In the genomic region with DNA sequence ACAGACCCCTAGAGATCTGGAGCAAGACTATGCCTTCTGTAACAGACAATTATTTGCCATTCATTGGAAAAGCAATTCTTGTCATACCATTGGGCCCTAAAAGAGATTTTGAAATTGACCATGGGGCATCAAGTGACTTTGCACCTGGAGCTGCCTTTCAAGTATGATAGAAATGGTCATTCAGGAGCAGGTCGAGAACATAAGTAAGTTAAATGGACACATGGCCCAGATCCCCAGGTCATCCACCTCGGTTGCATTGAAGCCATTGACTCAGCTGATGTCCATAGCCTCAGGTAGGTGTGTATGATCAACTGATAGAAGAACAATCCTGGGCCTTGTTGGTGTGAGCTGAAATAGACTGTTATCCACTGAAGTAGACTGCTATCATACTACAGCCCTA, we compare ENCODE assay signal across 15 cellular contexts. TPM values are rescaled to one million over a fixed set of nuclear protein-coding genes. Genes with fewer than 3 reads are reported as not detected.
DNase-seq lines count a peak whose midpoint lies in the region; ATAC-seq and TF ChIP-seq lines count a peak whose summit lies in the region.
"Had no signal": no experiment of that assay in that cellular context is flagged by ENCODE, and none has a peak within 500 bp of the region (broad histone marks: within the 10 kb centered on the region; RNA-seq: fewer than 3 reads in every experiment).

No MANE protein-coding gene starts in this region.

- H2AK9ac ChIP-seq in IMR-90 (replicated peaks; ENCODE audit: low read depth, low read length, poor library complexity): no peak overlapping the region

- no peak overlapping the region for H3K18ac ChIP-seq in IMR-90 (ENCODE audit: low read depth, low read length)
- H3K18ac ChIP-seq in mesendoderm (ENCODE audit: low read length): no peak overlapping the region

- no peak overlapping the region for H3K56ac ChIP-seq in IMR-90 (ENCODE audit: extremely low read depth, insufficient read depth, low read length)
- no peak overlapping the region for H3K56ac ChIP-seq in mesendoderm (ENCODE audit: low read length)

- H3K23ac ChIP-seq in IMR-90 (ENCODE audit: low read depth, low read length) (no peak overlapping the region), mesendoderm (ENCODE audit: low read length) (no peak overlapping the region)

- H2AK5ac ChIP-seq in IMR-90 (ENCODE audit: low read depth, low read length) (0 out of 2 replicates have a peak overlapping the region, but pooled peaks have one; percentile 33), mesendoderm (ENCODE audit: low read length) (no peak overlapping the region)

- H4K5ac ChIP-seq in IMR-90 (ENCODE audit: low read depth, low read length) (no peak overlapping the region), mesendoderm (ENCODE audit: low read length) (no peak overlapping the region)

- no peak for TF ChIP-seq RAD21 in IMR-90 (IDR thresholded peaks at IDR 0.05; ENCODE audit: low read length)

- peaks cover 11% of the 10 kb centered on the region for H3K4me1 ChIP-seq in IMR-90 (ENCODE audit: control insufficient read depth, insufficient read depth, low read length)
- H3K4me1 ChIP-seq in mesendoderm (ENCODE audit: control insufficient read depth, low read depth, low read length): no peaks in the 10 kb centered on the region

- H2BK15ac ChIP-seq in IMR-90 (ENCODE audit: low read depth, low read length) (no peak overlapping the region), mesendoderm (replicated peaks; ENCODE audit: low read depth) (no peak overlapping the region)

- H3K4ac ChIP-seq in IMR-90 (ENCODE audit: low read depth, low read length) (no peak overlapping the region), mesendoderm (ENCODE audit: low read depth, low read length) (no peak overlapping the region)

- intact Hi-C loops in IMR-90 (cut with micrococcal nuclease): no loop called here

- peaks cover 7% of the 10 kb centered on the region for H3K9me1 ChIP-seq in IMR-90 (ENCODE audit: insufficient read depth, low read length)

- H3K9me3 ChIP-seq in IMR-90 (ENCODE audit: control insufficient read depth, insufficient read depth, low read length): no peaks in the 10 kb centered on the region
- H3K9me3 ChIP-seq: Caco-2, HAP-1 had no signal

- no peaks in the 10 kb centered on the region for H3K9me3 Mint-ChIP-seq in activated T-cell treated with anti-CD3 and anti-CD28 coated beads, Interleukin-2, amount 50 U/mL, for 24 hours
- no peaks in the 10 kb centered on the region for H3K9me3 Mint-ChIP-seq in activated T-cell treated with anti-CD3 and anti-CD28 coated beads, Interleukin-2, amount 50 U/mL, for 72 hours
- H3K9me3 Mint-ChIP-seq: CD4-positive, CD25-positive, alpha-beta regulatory T cell; CD8-positive, alpha-beta T cell; HFFc6 had no signal

- H2BK20ac ChIP-seq in IMR-90 (ENCODE audit: low read depth, low read length): no peak overlapping the region

- dilution Hi-C loops in IMR-90 (cut with HindIII; ENCODE audit: low sequenced_read_pairs, unreplicated experiment): no loop called here

- no peak overlapping the region for H3K4me3 ChIP-seq in IMR-90 (ENCODE audit: insufficient read depth, low read depth, low read length)
- H3K4me3 ChIP-seq in coronary artery: no peak overlapping the region
- H3K4me3 ChIP-seq in mesendoderm (ENCODE audit: low read length): no peak overlapping the region
- H3K4me3 ChIP-seq: HAP-1 had no signal

- in situ Hi-C loops in IMR-90 (cut with MboI; ENCODE audit: low sequenced_read_pairs): loop anchor here (5.0 kb wide), 2 partner anchors 124 to 354 kb away; no protein-coding TSS in a partner anchor

- H3K36me3 ChIP-seq in IMR-90 (ENCODE audit: control insufficient read depth, insufficient read depth, low read length): no peaks in the 10 kb centered on the region
- no peaks in the 10 kb centered on the region for H3K36me3 ChIP-seq in mesendoderm (ENCODE audit: control insufficient read depth, insufficient read depth, low read length)
- H3K36me3 ChIP-seq: HAP-1 had no signal

- H2BK5ac ChIP-seq in IMR-90 (ENCODE audit: low read depth, low read length, poor library complexity, severe bottlenecking): no peak overlapping the region
- no peak overlapping the region for H2BK5ac ChIP-seq in mesendoderm (ENCODE audit: low read length)

- POLR2A ChIA-PET in IMR-90 (lab: Charles Lee; ENCODE audit: unreplicated experiment): interaction anchor here (0.5 kb wide), 1 partner anchor 19 kb away, joined by 6 read pairs; no protein-coding TSS in a partner anchor

- no peaks in the 10 kb centered on the region for H3K36me3 Mint-ChIP-seq in activated T-cell treated with anti-CD3 and anti-CD28 coated beads, Interleukin-2, amount 50 U/mL, for 24 hours (ENCODE audit: low read depth)
- no peaks in the 10 kb centered on the region for H3K36me3 Mint-ChIP-seq in activated T-cell treated with anti-CD3 and anti-CD28 coated beads, Interleukin-2, amount 50 U/mL, for 72 hours (ENCODE audit: insufficient read depth in 2 of 2)
- H3K36me3 Mint-ChIP-seq: CD4-positive, CD25-positive, alpha-beta regulatory T cell had no signal

- no peaks in the 10 kb centered on the region for H4K20me1 ChIP-seq in IMR-90 (ENCODE audit: insufficient read depth, low read length)

- BruUV-seq in IMR-90 (replicated peaks; lab: Mats Ljungman, UMichigan): no TSS peak

- no CpG with 5 or more reads among the region's 2 CpGs for WGBS in IMR-90 (ENCODE audit: extremely low coverage in 2 of 2, insufficient read length in 1 of 2), 2 experiments
- no CpG with 5 or more reads among the region's 2 CpGs for WGBS in mesendoderm (ENCODE audit: extremely low coverage, insufficient coverage, low lambda C conversion rate)

- H3K4me3 Mint-ChIP-seq in activated T-cell treated with anti-CD3 and anti-CD28 coated beads, Interleukin-2, amount 50 U/mL, for 24 hours: no peak overlapping the region
- no peak overlapping the region for H3K4me3 Mint-ChIP-seq in activated T-cell treated with anti-CD3 and anti-CD28 coated beads, Interleukin-2, amount 50 U/mL, for 72 hours
- H3K4me3 Mint-ChIP-seq: CD4-positive, CD25-positive, alpha-beta regulatory T cell; CD8-positive, alpha-beta T cell; HFFc6 had no signal

- ATAC-seq in activated T-cell treated with anti-CD3 and anti-CD28 coated beads, Interleukin-2, amount 50 U/mL, for 72 hours (replicated peaks in 1 of 2): no peak
- ATAC-seq in IMR-90 (ENCODE audit: low read depth) (no peak), HG02970 (IDR thresholded peaks at IDR 0.05; ENCODE audit: low FRiP score, unreplicated experiment) (no peak)
- ATAC-seq: CD8-positive, alpha-beta T cell had no signal

- no peak for TF ChIP-seq POLR2A in IMR-90 (IDR thresholded peaks at IDR 0.05; ENCODE audit: low read depth, low read length)

- no peak overlapping the region for H3K9ac ChIP-seq in IMR-90 (ENCODE audit: low read depth, low read length)
- no peak overlapping the region for H3K9ac ChIP-seq in mesendoderm (ENCODE audit: low read length)

- CTCF ChIA-PET in IMR-90 (lab: Yijun Ruan, JAX): no interaction called here

- H3K27ac ChIP-seq in IMR-90 (ENCODE audit: insufficient read depth, low read length) (no peak overlapping the region), coronary artery (no peak overlapping the region), mesendoderm (ENCODE audit: low read depth, low read length) (no peak overlapping the region)

- H3K79me2 ChIP-seq in mesendoderm (ENCODE audit: control insufficient read depth, insufficient read depth, low read length): no peaks in the 10 kb centered on the region

- no peak overlapping the region for H3K4me2 ChIP-seq in IMR-90 (ENCODE audit: low read depth, low read length)
- H3K4me2 ChIP-seq in mesendoderm (ENCODE audit: low read length): no peak overlapping the region

- no peak overlapping the region for H3K27ac Mint-ChIP-seq in activated T-cell treated with anti-CD3 and anti-CD28 coated beads, Interleukin-2, amount 50 U/mL, for 24 hours
- H3K27ac Mint-ChIP-seq in activated T-cell treated with anti-CD3 and anti-CD28 coated beads, Interleukin-2, amount 50 U/mL, for 72 hours: no peak overlapping the region
- H3K27ac Mint-ChIP-seq: CD4-positive, CD25-positive, alpha-beta regulatory T cell; CD8-positive, alpha-beta T cell; HFFc6 had no signal

- TF ChIP-seq CTCF in IMR-90 (conservative IDR thresholded peaks at IDR 0.05; ENCODE audit: low read depth, low read length) (no peak), coronary artery (IDR thresholded peaks at IDR 0.05) (no peak)

- H2BK120ac ChIP-seq in IMR-90 (ENCODE audit: low read depth, low read length): no peak overlapping the region
- H2BK120ac ChIP-seq in mesendoderm (ENCODE audit: low read depth, low read length): no peak overlapping the region

- no peak overlapping the region for H2AFZ ChIP-seq in IMR-90 (replicated peaks; ENCODE audit: low read length, poor library complexity)

- H4K91ac ChIP-seq in IMR-90 (ENCODE audit: insufficient read depth, low read depth, low read length): no peak overlapping the region

- DNase-seq in activated T-cell treated with anti-CD3 and anti-CD28 coated beads, Interleukin-2, amount 50 U/mL, for 24 hours: peak; percentile 11
- no peak for DNase-seq in activated T-cell treated with anti-CD3 and anti-CD28 coated beads, Interleukin-2, amount 50 U/mL, for 72 hours
- no peak for DNase-seq in IMR-90
- DNase-seq in coronary artery (ENCODE audit: low spot score): peak; percentile 11
- DNase-seq in mesendoderm: no peak
- DNase-seq: C1 segment of cervical spinal cord; CD4-positive, CD25-positive, alpha-beta regulatory T cell; CD8-positive, alpha-beta T cell; DMS153; DND-41; GOT3; HFFc6 had no signal

- H3K79me1 ChIP-seq in IMR-90 (ENCODE audit: low read depth in 1 of 2, low read length in 2 of 2) (no peaks in the 10 kb centered on the region), mesendoderm (ENCODE audit: low read length) (no peaks in the 10 kb centered on the region)

- H3K27me3 Mint-ChIP-seq in activated T-cell treated with anti-CD3 and anti-CD28 coated beads, Interleukin-2, amount 50 U/mL, for 24 hours: no peaks in the 10 kb centered on the region
- H3K27me3 Mint-ChIP-seq in activated T-cell treated with anti-CD3 and anti-CD28 coated beads, Interleukin-2, amount 50 U/mL, for 72 hours (ENCODE audit: low read depth): no peaks in the 10 kb centered on the region

- H4K8ac ChIP-seq in IMR-90 (ENCODE audit: low read depth in 2 of 2, low read length in 2 of 2): no peak overlapping the region
- H4K8ac ChIP-seq in mesendoderm (ENCODE audit: low read depth, low read length): no peak overlapping the region

- H3K14ac ChIP-seq in IMR-90 (replicated peaks; ENCODE audit: low read depth, low read length): no peak overlapping the region

- H3K27me3 ChIP-seq in IMR-90 (ENCODE audit: control insufficient read depth, insufficient read depth, low read length) (no peaks in the 10 kb centered on the region), mesendoderm (ENCODE audit: insufficient read depth, low read length, poor library complexity) (no peaks in the 10 kb centered on the region)

- peaks cover 5% of the 10 kb centered on the region for H3K4me1 Mint-ChIP-seq in activated T-cell treated with anti-CD3 and anti-CD28 coated beads, Interleukin-2, amount 50 U/mL, for 24 hours (ENCODE audit: low read depth)
- peaks cover 7% of the 10 kb centered on the region for H3K4me1 Mint-ChIP-seq in activated T-cell treated with anti-CD3 and anti-CD28 coated beads, Interleukin-2, amount 50 U/mL, for 72 hours (ENCODE audit: low read depth)

RNA-seq across cellular contexts. Expression of a gene that starts 19.3 kb away (rescaled TPM):
- total RNA-seq in activated T-cell treated with anti-CD3 and anti-CD28 coated beads, Interleukin-2, amount 50 U/mL, for 72 hours: 10 to 100 TPM; 30.4 to 41.8 TPM
- 4.8 and 8.1 TPM in 2 replicates for total RNA-seq in IMR-90 (2012; rRNA removed)
- 40.1 and 46.2 TPM in 2 replicates for polyA plus RNA-seq in IMR-90 (2012; rRNA removed)
- polyA plus RNA-seq in IMR-90 (2012; cell fraction: cytosol; rRNA removed): 79.8 and 84.7 TPM in 2 replicates
- polyA plus RNA-seq in IMR-90 (2012; cell fraction: nucleus; rRNA removed; ENCODE audit: low replicate concordance): 19.4 and 30.5 TPM in 2 replicates
- 22.8 TPM for polyA plus RNA-seq in mesendoderm (2013, experiment 1 of 2)
- 23.4 TPM for polyA plus RNA-seq in mesendoderm (2013, experiment 2 of 2)

RNA-seq across cellular contexts. Expression of a gene that starts 42.0 kb away (rescaled TPM):
- total RNA-seq in activated T-cell treated with anti-CD3 and anti-CD28 coated beads, Interleukin-2, amount 50 U/mL, for 72 hours: 10 to 100 TPM; 54.3 to 66.1 TPM
- 94.1 and 123 TPM in 2 replicates for total RNA-seq in IMR-90 (2012; rRNA removed)
- 72.3 and 93.6 TPM in 2 replicates for polyA plus RNA-seq in IMR-90 (2012; rRNA removed)
- polyA plus RNA-seq in IMR-90 (2012; cell fraction: cytosol; rRNA removed): 20.4 and 27.2 TPM in 2 replicates
- 27.1 and 155 TPM in 2 replicates for polyA plus RNA-seq in IMR-90 (2012; cell fraction: nucleus; rRNA removed; ENCODE audit: low replicate concordance)
- 69.0 TPM for polyA plus RNA-seq in mesendoderm (2013, experiment 1 of 2)
- 68.0 TPM for polyA plus RNA-seq in mesendoderm (2013, experiment 2 of 2)

Comparison
In these comparisons a context has a peak if more than half of its experiments do, and no peak if none do; other contexts are left out.
1. DNase-seq: peak in activated T-cell treated with anti-CD3 and anti-CD28 coated beads, Interleukin-2, amount 50 U/mL, for 24 hours (single experiment) and coronary artery (single experiment); none in activated T-cell treated with anti-CD3 and anti-CD28 coated beads, Interleukin-2, amount 50 U/mL, for 72 hours (0 of 2), IMR-90 (single experiment) and mesendoderm (single experiment).